ENCODE assay signal across 35 cellular contexts in genomic region chr15:72139667-72140066, GRCh38. TPM values are rescaled to one million over a fixed set of nuclear protein-coding genes. Genes with fewer than 3 reads are reported as not detected.
"Had no signal": no experiment of that assay in that cellular context is flagged by ENCODE, and none has a peak within 500 bp of the region (broad histone marks: within the 10 kb centered on the region; RNA-seq: fewer than 3 reads in every experiment).

No MANE protein-coding gene starts in this region.

- H3K36me3 ChIP-seq: Peyer's patch, WERI-Rb-1 had no signal

- H3K4me1 Mint-ChIP-seq: activated naive CD4-positive, alpha-beta T cell treated with anti-CD3 and anti-CD28 coated beads, Interleukin-2, amount 50 U/mL, for 24 hours had no signal

- ATAC-seq: activated CD8-positive, alpha-beta memory T cell treated with anti-CD3 and anti-CD28 coated beads, Interleukin-2, amount 10 ng/mL, durations not matched to agents 7 days and 5 days; PC-3 had no signal

- H3K9me3 ChIP-seq: ascending aorta, Peyer's patch had no signal

- H3K4me3 Mint-ChIP-seq: activated CD4-positive, alpha-beta memory T cell treated with anti-CD3 and anti-CD28 coated beads, Interleukin-2, amount 10 ng/mL, durations not matched to agents 7 days and 5 days; activated CD8-positive, alpha-beta memory T cell treated with anti-CD3 and anti-CD28 coated beads, Interleukin-2, amount 10 ng/mL, durations not matched to agents 7 days and 5 days; activated naive CD4-positive, alpha-beta T cell treated with anti-CD3 and anti-CD28 coated beads, Interleukin-2, amount 50 U/mL, for 24 hours; activated naive CD8-positive, alpha-beta T cell treated with anti-CD3 and anti-CD28 coated beads, Interleukin-2, amount 10 ng/mL, durations not matched to agents 7 days and 5 days had no signal

- H3K9me3 Mint-ChIP-seq: activated CD4-positive, alpha-beta memory T cell treated with anti-CD3 and anti-CD28 coated beads, Interleukin-2, amount 10 ng/mL, durations not matched to agents 7 days and 5 days; activated naive CD4-positive, alpha-beta T cell treated with anti-CD3 and anti-CD28 coated beads, Interleukin-2, amount 50 U/mL, for 24 hours; activated naive CD8-positive, alpha-beta T cell treated with anti-CD3 and anti-CD28 coated beads, Interleukin-2, amount 10 ng/mL, durations not matched to agents 7 days and 5 days; activated T-helper 2 cell treated with anti-CD3 and anti-CD28 coated beads, Interferon-gamma antibody, Interleukin-2, Interleukin-4, amounts not matched to agents 10 μg/mL and 5 μg/mL and 100 μg/mL, durations not matched to agents 14 hours and 24 hours and 36 hours had no signal

- DNase-seq: activated CD4-positive, alpha-beta memory T cell treated with anti-CD3 and anti-CD28 coated beads, Interleukin-2, amount 10 ng/mL, durations not matched to agents 7 days and 5 days; activated CD4-positive, alpha-beta T cell treated with anti-CD3 and anti-CD28 coated beads for 1 hour; activated CD4-positive, alpha-beta T cell treated with anti-CD3 and anti-CD28 coated beads for 48 hours; activated CD4-positive, CD25-positive, alpha-beta regulatory T cell; activated CD8-positive, alpha-beta memory T cell treated with anti-CD3 and anti-CD28 coated beads for 24 hours; activated CD8-positive, alpha-beta memory T cell treated with anti-CD3 and anti-CD28 coated beads, Interleukin-2, amount 10 ng/mL, durations not matched to agents 7 days and 5 days; activated CD8-positive, alpha-beta memory T cell treated with anti-CD3 and anti-CD28 coated beads, Interleukin-2, amount 50 U/mL, for 48 hours; activated gamma-delta T cell; activated naive CD4-positive, alpha-beta T cell treated with Interleukin-2 at 50 U/mL for 16 hours; activated naive CD8-positive, alpha-beta T cell treated with anti-CD3 and anti-CD28 coated beads, Interleukin-2, amount 10 ng/mL, durations not matched to agents 7 days and 5 days; amygdala; caudate nucleus; KG1; MM.1S; MV-4-11; NCI-H1092; NCI-H1436 treated with DMSO at 0.1 percent for 48 hours; NCI-H1694 treated with DMSO at 0.1 percent for 48 hours; NCI-H2029; NCI-H345; NCI-H524 treated with DMSO at 0.1 percent for 48 hours; NCI-H748 treated with DMSO at 0.1 percent for 48 hours; NK-92 treated with Interleukin-12 subunit alpha and Interleukin-12 subunit beta, amount 100 ng/mL, for 24 hours; PC-3; Peyer's patch; RPMI8226; SW 1271; T-helper 1 cell; T-helper 2 cell; T1000; WERI-Rb-1 had no signal

- H3K27me3 Mint-ChIP-seq: activated CD4-positive, alpha-beta memory T cell treated with anti-CD3 and anti-CD28 coated beads, Interleukin-2, amount 10 ng/mL, durations not matched to agents 7 days and 5 days; activated CD8-positive, alpha-beta memory T cell treated with anti-CD3 and anti-CD28 coated beads, Interleukin-2, amount 10 ng/mL, durations not matched to agents 7 days and 5 days; activated naive CD4-positive, alpha-beta T cell treated with anti-CD3 and anti-CD28 coated beads, Interleukin-2, amount 50 U/mL, for 24 hours had no signal

- H3K27ac ChIP-seq: ascending aorta, Peyer's patch, WERI-Rb-1 had no signal

- H3K4me3 ChIP-seq: ascending aorta, Peyer's patch had no signal

- H3K27me3 ChIP-seq: ascending aorta, Peyer's patch had no signal

- H3K36me3 Mint-ChIP-seq: activated CD8-positive, alpha-beta memory T cell treated with anti-CD3 and anti-CD28 coated beads, Interleukin-2, amount 10 ng/mL, durations not matched to agents 7 days and 5 days; activated naive CD4-positive, alpha-beta T cell treated with anti-CD3 and anti-CD28 coated beads, Interleukin-2, amount 50 U/mL, for 24 hours; activated naive CD8-positive, alpha-beta T cell treated with anti-CD3 and anti-CD28 coated beads, Interleukin-2, amount 10 ng/mL, durations not matched to agents 7 days and 5 days had no signal

- H3K27ac Mint-ChIP-seq: activated CD4-positive, alpha-beta memory T cell treated with anti-CD3 and anti-CD28 coated beads, Interleukin-2, amount 10 ng/mL, durations not matched to agents 7 days and 5 days; activated CD8-positive, alpha-beta memory T cell treated with anti-CD3 and anti-CD28 coated beads, Interleukin-2, amount 10 ng/mL, durations not matched to agents 7 days and 5 days; activated naive CD4-positive, alpha-beta T cell treated with anti-CD3 and anti-CD28 coated beads, Interleukin-2, amount 50 U/mL, for 24 hours; activated naive CD8-positive, alpha-beta T cell treated with anti-CD3 and anti-CD28 coated beads, Interleukin-2, amount 10 ng/mL, durations not matched to agents 7 days and 5 days; activated T-helper 2 cell treated with anti-CD3 and anti-CD28 coated beads, Interferon-gamma antibody, Interleukin-2, Interleukin-4, amounts not matched to agents 10 μg/mL and 5 μg/mL and 100 μg/mL, durations not matched to agents 14 hours and 24 hours and 36 hours had no signal

- H3K4me1 ChIP-seq: ascending aorta, Peyer's patch had no signal

RNA-seq across cellular contexts. Expression of gene GRAMD2A, which starts 57.9 kb away (rescaled TPM):
- total RNA-seq: activated CD4-positive, alpha-beta memory T cell treated with anti-CD3 and anti-CD28 coated beads, Interleukin-2, amount 10 ng/mL, durations not matched to agents 7 days and 5 days; activated CD8-positive, alpha-beta memory T cell treated with anti-CD3 and anti-CD28 coated beads, Interleukin-2, amount 10 ng/mL, durations not matched to agents 7 days and 5 days; activated naive CD8-positive, alpha-beta T cell treated with anti-CD3 and anti-CD28 coated beads, Interleukin-2, amount 10 ng/mL, durations not matched to agents 7 days and 5 days; activated T-helper 2 cell treated with anti-CD3 and anti-CD28 coated beads, Interferon-gamma antibody, Interleukin-2, Interleukin-4, amounts not matched to agents 10 μg/mL and 5 μg/mL and 100 μg/mL, durations not matched to agents 14 hours and 24 hours and 36 hours; ascending aorta; LHCN-M2 had no signal
